2 cellular contexts compared by ENCODE assay signal in the genomic region with DNA sequence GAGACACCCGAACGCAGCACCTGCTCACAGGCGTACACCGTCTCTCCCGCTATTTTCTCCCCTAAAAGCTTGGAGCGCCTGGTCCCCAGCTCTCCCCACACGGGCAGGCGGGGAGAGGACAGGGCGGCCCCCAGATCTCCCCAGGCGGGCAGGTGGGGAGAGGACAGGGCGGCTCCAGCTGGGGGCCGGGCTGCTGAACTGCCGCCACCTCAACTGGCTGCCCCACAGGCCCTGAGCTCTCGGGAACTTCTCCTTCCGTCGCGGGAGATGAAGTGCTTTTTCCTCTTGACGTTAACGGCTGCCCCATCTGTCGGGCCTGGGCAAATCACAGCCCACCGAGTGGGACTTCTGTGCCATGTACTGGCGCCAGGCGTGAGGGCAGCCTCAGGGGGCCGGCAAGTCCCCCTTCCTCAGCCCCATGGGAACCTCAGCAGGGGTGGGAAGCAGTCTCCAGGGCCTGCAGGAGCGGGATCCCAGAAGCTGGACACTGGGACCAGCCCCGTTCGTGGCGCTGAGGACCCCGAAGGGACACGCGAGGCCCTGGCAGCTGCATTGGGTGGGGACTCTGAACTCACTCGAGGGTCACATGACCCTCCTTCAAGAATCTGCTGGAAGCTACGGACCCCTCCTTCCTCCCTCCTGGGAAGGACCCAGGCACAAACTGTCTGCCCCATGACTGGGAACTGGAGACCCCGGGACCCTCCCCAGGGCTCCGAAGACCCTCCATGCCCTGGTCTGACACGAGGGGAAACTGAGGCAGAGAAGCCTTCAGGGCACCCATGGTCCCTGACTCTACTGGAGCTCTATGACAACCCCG.
TF ChIP-seq lines count a peak whose summit lies in the region.

No MANE protein-coding gene starts in this region.

TF ChIP-seq in liver, 16 proteins besides CTCF, POLR2A, EP300 and RAD21:
- TF ChIP-seq HNF4G (IDR thresholded peaks at IDR 0.05), result no peak
- TF ChIP-seq ATF3 (IDR thresholded peaks at IDR 0.05), result no peak
- TF ChIP-seq NR2F2 (IDR thresholded peaks at IDR 0.05), result no peak
- TF ChIP-seq ZBTB33 (IDR thresholded peaks at IDR 0.05), result no peak
- TF ChIP-seq, protein P1, sequence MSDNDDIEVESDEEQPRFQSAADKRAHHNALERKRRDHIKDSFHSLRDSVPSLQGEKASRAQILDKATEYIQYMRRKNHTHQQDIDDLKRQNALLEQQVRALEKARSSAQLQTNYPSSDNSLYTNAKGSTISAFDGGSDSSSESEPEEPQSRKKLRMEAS (IDR thresholded peaks at IDR 0.05), result no peak
- TF ChIP-seq JUND (IDR thresholded peaks at IDR 0.05), result no peak
- no peak for TF ChIP-seq SP1 (IDR thresholded peaks at IDR 0.05)
- TF ChIP-seq YY1 (IDR thresholded peaks at IDR 0.05), result no peak
- TF ChIP-seq EGR1 (IDR thresholded peaks at IDR 0.05; ENCODE audit: low read depth in 2 of 2), result no peak
- TF ChIP-seq, protein P2, sequence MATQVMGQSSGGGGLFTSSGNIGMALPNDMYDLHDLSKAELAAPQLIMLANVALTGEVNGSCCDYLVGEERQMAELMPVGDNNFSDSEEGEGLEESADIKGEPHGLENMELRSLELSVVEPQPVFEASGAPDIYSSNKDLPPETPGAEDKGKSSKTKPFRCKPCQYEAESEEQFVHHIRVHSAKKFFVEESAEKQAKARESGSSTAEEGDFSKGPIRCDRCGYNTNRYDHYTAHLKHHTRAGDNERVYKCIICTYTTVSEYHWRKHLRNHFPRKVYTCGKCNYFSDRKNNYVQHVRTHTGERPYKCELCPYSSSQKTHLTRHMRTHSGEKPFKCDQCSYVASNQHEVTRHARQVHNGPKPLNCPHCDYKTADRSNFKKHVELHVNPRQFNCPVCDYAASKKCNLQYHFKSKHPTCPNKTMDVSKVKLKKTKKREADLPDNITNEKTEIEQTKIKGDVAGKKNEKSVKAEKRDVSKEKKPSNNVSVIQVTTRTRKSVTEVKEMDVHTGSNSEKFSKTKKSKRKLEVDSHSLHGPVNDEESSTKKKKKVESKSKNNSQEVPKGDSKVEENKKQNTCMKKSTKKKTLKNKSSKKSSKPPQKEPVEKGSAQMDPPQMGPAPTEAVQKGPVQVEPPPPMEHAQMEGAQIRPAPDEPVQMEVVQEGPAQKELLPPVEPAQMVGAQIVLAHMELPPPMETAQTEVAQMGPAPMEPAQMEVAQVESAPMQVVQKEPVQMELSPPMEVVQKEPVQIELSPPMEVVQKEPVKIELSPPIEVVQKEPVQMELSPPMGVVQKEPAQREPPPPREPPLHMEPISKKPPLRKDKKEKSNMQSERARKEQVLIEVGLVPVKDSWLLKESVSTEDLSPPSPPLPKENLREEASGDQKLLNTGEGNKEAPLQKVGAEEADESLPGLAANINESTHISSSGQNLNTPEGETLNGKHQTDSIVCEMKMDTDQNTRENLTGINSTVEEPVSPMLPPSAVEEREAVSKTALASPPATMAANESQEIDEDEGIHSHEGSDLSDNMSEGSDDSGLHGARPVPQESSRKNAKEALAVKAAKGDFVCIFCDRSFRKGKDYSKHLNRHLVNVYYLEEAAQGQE (IDR thresholded peaks at IDR 0.05), result no peak
- TF ChIP-seq GABPA (IDR thresholded peaks at IDR 0.05 in 1 of 2, conservative IDR thresholded peaks at IDR 0.05 in 1 of 2), result no peak

TF ChIP-seq in HepG2, 621 proteins besides CTCF, POLR2A, EP300 and RAD21:
- TF ChIP-seq ZNF160 (CRISPR knock-in tag; IDR thresholded peaks at IDR 0.05), result no peak
- no peak for TF ChIP-seq ZNF589 (CRISPR knock-in tag; conservative IDR thresholded peaks at IDR 0.05)
- TF ChIP-seq IKZF4 (CRISPR knock-in tag; IDR thresholded peaks at IDR 0.05; ENCODE audit: borderline replicate concordance, low read depth, not compliant biosample characterization), result no peak
- TF ChIP-seq, protein P3, sequence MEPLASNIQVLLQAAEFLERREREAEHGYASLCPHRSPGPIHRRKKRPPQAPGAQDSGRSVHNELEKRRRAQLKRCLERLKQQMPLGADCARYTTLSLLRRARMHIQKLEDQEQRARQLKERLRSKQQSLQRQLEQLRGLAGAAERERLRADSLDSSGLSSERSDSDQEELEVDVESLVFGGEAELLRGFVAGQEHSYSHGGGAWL (CRISPR knock-in tag; IDR thresholded peaks at IDR 0.05), result no peak
- TF ChIP-seq, protein P4, sequence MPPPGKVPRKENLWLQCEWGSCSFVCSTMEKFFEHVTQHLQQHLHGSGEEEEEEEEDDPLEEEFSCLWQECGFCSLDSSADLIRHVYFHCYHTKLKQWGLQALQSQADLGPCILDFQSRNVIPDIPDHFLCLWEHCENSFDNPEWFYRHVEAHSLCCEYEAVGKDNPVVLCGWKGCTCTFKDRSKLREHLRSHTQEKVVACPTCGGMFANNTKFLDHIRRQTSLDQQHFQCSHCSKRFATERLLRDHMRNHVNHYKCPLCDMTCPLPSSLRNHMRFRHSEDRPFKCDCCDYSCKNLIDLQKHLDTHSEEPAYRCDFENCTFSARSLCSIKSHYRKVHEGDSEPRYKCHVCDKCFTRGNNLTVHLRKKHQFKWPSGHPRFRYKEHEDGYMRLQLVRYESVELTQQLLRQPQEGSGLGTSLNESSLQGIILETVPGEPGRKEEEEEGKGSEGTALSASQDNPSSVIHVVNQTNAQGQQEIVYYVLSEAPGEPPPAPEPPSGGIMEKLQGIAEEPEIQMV (CRISPR knock-in tag; IDR thresholded peaks at IDR 0.05; ENCODE audit: low read depth), result no peak
- TF ChIP-seq, protein P5, sequence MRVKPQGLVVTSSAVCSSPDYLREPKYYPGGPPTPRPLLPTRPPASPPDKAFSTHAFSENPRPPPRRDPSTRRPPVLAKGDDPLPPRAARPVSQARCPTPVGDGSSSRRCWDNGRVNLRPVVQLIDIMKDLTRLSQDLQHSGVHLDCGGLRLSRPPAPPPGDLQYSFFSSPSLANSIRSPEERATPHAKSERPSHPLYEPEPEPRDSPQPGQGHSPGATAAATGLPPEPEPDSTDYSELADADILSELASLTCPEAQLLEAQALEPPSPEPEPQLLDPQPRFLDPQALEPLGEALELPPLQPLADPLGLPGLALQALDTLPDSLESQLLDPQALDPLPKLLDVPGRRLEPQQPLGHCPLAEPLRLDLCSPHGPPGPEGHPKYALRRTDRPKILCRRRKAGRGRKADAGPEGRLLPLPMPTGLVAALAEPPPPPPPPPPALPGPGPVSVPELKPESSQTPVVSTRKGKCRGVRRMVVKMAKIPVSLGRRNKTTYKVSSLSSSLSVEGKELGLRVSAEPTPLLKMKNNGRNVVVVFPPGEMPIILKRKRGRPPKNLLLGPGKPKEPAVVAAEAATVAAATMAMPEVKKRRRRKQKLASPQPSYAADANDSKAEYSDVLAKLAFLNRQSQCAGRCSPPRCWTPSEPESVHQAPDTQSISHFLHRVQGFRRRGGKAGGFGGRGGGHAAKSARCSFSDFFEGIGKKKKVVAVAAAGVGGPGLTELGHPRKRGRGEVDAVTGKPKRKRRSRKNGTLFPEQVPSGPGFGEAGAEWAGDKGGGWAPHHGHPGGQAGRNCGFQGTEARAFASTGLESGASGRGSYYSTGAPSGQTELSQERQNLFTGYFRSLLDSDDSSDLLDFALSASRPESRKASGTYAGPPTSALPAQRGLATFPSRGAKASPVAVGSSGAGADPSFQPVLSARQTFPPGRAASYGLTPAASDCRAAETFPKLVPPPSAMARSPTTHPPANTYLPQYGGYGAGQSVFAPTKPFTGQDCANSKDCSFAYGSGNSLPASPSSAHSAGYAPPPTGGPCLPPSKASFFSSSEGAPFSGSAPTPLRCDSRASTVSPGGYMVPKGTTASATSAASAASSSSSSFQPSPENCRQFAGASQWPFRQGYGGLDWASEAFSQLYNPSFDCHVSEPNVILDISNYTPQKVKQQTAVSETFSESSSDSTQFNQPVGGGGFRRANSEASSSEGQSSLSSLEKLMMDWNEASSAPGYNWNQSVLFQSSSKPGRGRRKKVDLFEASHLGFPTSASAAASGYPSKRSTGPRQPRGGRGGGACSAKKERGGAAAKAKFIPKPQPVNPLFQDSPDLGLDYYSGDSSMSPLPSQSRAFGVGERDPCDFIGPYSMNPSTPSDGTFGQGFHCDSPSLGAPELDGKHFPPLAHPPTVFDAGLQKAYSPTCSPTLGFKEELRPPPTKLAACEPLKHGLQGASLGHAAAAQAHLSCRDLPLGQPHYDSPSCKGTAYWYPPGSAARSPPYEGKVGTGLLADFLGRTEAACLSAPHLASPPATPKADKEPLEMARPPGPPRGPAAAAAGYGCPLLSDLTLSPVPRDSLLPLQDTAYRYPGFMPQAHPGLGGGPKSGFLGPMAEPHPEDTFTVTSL (CRISPR knock-in tag; IDR thresholded peaks at IDR 0.05; ENCODE audit: borderline replicate concordance), result no peak
- TF ChIP-seq SKI (IDR thresholded peaks at IDR 0.05; ENCODE audit: partially characterized antibody), result no peak
- TF ChIP-seq ZNF780A (CRISPR knock-in tag; IDR thresholded peaks at IDR 0.05), result no peak
- TF ChIP-seq, protein P6, sequence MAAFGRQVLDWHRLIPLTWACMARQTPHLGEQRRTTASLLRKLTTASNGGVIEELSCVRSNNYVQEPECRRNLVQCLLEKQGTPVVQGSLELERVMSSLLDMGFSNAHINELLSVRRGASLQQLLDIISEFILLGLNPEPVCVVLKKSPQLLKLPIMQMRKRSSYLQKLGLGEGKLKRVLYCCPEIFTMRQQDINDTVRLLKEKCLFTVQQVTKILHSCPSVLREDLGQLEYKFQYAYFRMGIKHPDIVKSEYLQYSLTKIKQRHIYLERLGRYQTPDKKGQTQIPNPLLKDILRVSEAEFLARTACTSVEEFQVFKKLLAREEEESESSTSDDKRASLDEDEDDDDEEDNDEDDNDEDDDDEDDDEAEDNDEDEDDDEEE (CRISPR knock-in tag; IDR thresholded peaks at IDR 0.05), result no peak
- TF ChIP-seq HOMEZ (CRISPR knock-in tag; IDR thresholded peaks at IDR 0.05; ENCODE audit: low read depth), result no peak
- TF ChIP-seq TAF15 (IDR thresholded peaks at IDR 0.05; ENCODE audit: low read depth, low read length, poor library complexity, severe bottlenecking), result no peak
- TF ChIP-seq CEBPG (CRISPR knock-in tag; IDR thresholded peaks at IDR 0.05), result no peak
- no peak for TF ChIP-seq HOXA3 (CRISPR knock-in tag; IDR thresholded peaks at IDR 0.05)
